ENCODE assay signal across 8 cellular contexts in genomic region chr2:127105656-127106456, GRCh38. TPM values are rescaled to one million over a fixed set of nuclear protein-coding genes. Genes with fewer than 3 reads are reported as not detected.
DNase-seq lines count a peak whose midpoint lies in the region; ATAC-seq and TF ChIP-seq lines count a peak whose summit lies in the region.

No MANE protein-coding gene starts in this region.

- H4K20me1 ChIP-seq in mammary epithelial cell (ENCODE audit: insufficient read depth, low read length) = no peaks in the 10 kb centered on the region

- H3K9ac ChIP-seq in mammary epithelial cell (ENCODE audit: insufficient read depth, low read length) = no peak overlapping the region

- H3K9me3 ChIP-seq in mammary epithelial cell (replicated peaks; ENCODE audit: insufficient read depth, low read length) = no peaks in the 10 kb centered on the region

- no peak for TF ChIP-seq CTCF in mammary epithelial cell (conservative IDR thresholded peaks at IDR 0.05 in 1 of 2, IDR thresholded peaks at IDR 0.05 in 1 of 2; ENCODE audit: extremely low read depth in 1 of 2, insufficient read depth in 1 of 2, low read depth in 1 of 2, low read length in 2 of 2)

- no peak for ATAC-seq in stimulated activated effector memory CD8-positive, alpha-beta T cell treated with anti-CD3 and anti-CD28 coated beads, Interleukin-12 subunit alpha, Interleukin-12 subunit beta, amount 100 ng/mL, for 72 hours
- no peak for ATAC-seq in GM18858 (IDR thresholded peaks at IDR 0.05; ENCODE audit: unreplicated experiment)

- peak overlapping the region; percentile 83 for H3K4me3 Mint-ChIP-seq in stimulated activated effector memory CD8-positive, alpha-beta T cell treated with anti-CD3 and anti-CD28 coated beads, Interleukin-12 subunit alpha, Interleukin-12 subunit beta, amount 100 ng/mL, for 72 hours

- H3K4me2 ChIP-seq in mammary epithelial cell (ENCODE audit: insufficient read depth, low read depth, low read length) = peak overlapping the region; percentile 99

- CTCF ChIA-PET in mammary epithelial cell (lab: Charles Lee; ENCODE audit: low non-redundant PET) = no interaction called here

- H3K9me3 Mint-ChIP-seq in stimulated activated effector memory CD8-positive, alpha-beta T cell treated with anti-CD3 and anti-CD28 coated beads, Interleukin-12 subunit alpha, Interleukin-12 subunit beta, amount 100 ng/mL, for 72 hours = no peaks in the 10 kb centered on the region

- intact Hi-C loops in mammary epithelial cell (cut with micrococcal nuclease) = loop anchor here (5.0 kb wide), 1 partner anchor 111 kb away; no protein-coding TSS in a partner anchor

- no peaks in the 10 kb centered on the region for H3K79me2 ChIP-seq in mammary epithelial cell (ENCODE audit: insufficient read depth, low read length)

- no TSS peak for BruUV-seq in mammary epithelial cell (replicated peaks; lab: Mats Ljungman, UMichigan)

- no peaks in the 10 kb centered on the region for H3K36me3 Mint-ChIP-seq in stimulated activated effector memory CD8-positive, alpha-beta T cell treated with anti-CD3 and anti-CD28 coated beads, Interleukin-12 subunit alpha, Interleukin-12 subunit beta, amount 100 ng/mL, for 72 hours

- H3K36me3 ChIP-seq in mammary epithelial cell (ENCODE audit: insufficient read depth, low read length) = no peaks in the 10 kb centered on the region

- H3K4me1 Mint-ChIP-seq in stimulated activated effector memory CD8-positive, alpha-beta T cell treated with anti-CD3 and anti-CD28 coated beads, Interleukin-12 subunit alpha, Interleukin-12 subunit beta, amount 100 ng/mL, for 72 hours = no peaks in the 10 kb centered on the region

- peak; percentile 76 for DNase-seq in ELF-1 (ENCODE audit: low read depth, low spot score)
- peak; percentile 36 to 80 for DNase-seq in NCI-H2081 (lab: John Stamatoyannopoulos, UW)
- no peak for DNase-seq in mammary epithelial cell
- peak; percentile 72 for DNase-seq in islet precursor cell
- no peak for DNase-seq in stimulated activated effector memory CD8-positive, alpha-beta T cell treated with anti-CD3 and anti-CD28 coated beads, Interleukin-12 subunit alpha, Interleukin-12 subunit beta, amount 100 ng/mL, for 72 hours (ENCODE audit: low spot score in 2 of 2)
- DNase-seq in activated gamma-delta T cell treated with Interleukin-2 at 50 U/mL for 16 hours = no peak
- no peak for DNase-seq in stimulated activated CD4-positive, alpha-beta T cell treated with anti-CD3 and anti-CD28 coated beads, Interleukin-4, amount 100 ng/mL, for 1 hour

- dilution Hi-C loops in mammary epithelial cell (cut with HindIII; ENCODE audit: low sequenced_read_pairs) = no loop called here

- H3K4me1 ChIP-seq in mammary epithelial cell (ENCODE audit: insufficient read depth, low read length) = peaks cover 20% of the 10 kb centered on the region

- peak overlapping the region in 2 of 3 experiments; percentile 59 to 60 for H3K4me3 ChIP-seq in mammary epithelial cell (replicated peaks in 1 of 3; ENCODE audit: insufficient read depth in 1 of 3, low read depth in 2 of 3, low read length in 3 of 3)

- H2AFZ ChIP-seq in mammary epithelial cell (ENCODE audit: low read depth, low read length) = peak overlapping the region; percentile 86

- peaks cover 4% of the 10 kb centered on the region for H3K27me3 ChIP-seq in mammary epithelial cell (ENCODE audit: insufficient read depth, low read length)

- WGBS in mammary epithelial cell (ENCODE audit: low coverage, missing lambda C conversion rate) = 33% methylated on average over 9 of the region's 51 CpGs

- no peak overlapping the region for H3K27ac ChIP-seq in mammary epithelial cell (ENCODE audit: insufficient read depth, low read depth, low read length)

- in situ Hi-C loops in mammary epithelial cell (cut with MboI; ENCODE audit: low sequenced_read_pairs in 2 of 2) = no loop called here

- no peak overlapping the region for H3K27ac Mint-ChIP-seq in stimulated activated effector memory CD8-positive, alpha-beta T cell treated with anti-CD3 and anti-CD28 coated beads, Interleukin-12 subunit alpha, Interleukin-12 subunit beta, amount 100 ng/mL, for 72 hours

RNA-seq across cellular contexts. Expression of gene BIN1, which starts 1.1 kb away (rescaled TPM):
- 1 to 10 TPM; 5.1 to 7.3 TPM for total RNA-seq in mammary epithelial cell
- 0.88 TPM for polyA plus RNA-seq in mammary epithelial cell
- not detected for polyA minus RNA-seq in mammary epithelial cell

Comparison
In these comparisons a context has a peak if more than half of its experiments do, and no peak if none do; other contexts are left out.
1. DNase-seq: peak in ELF-1 (single experiment), NCI-H2081 (2 of 2) and islet precursor cell (single experiment); none in mammary epithelial cell (single experiment), stimulated activated effector memory CD8-positive, alpha-beta T cell treated with anti-CD3 and anti-CD28 coated beads, Interleukin-12 subunit alpha, Interleukin-12 subunit beta, amount 100 ng/mL, for 72 hours (0 of 2), activated gamma-delta T cell treated with Interleukin-2 at 50 U/mL for 16 hours (single experiment) and stimulated activated CD4-positive, alpha-beta T cell treated with anti-CD3 and anti-CD28 coated beads, Interleukin-4, amount 100 ng/mL, for 1 hour (single experiment).